ENCODE assay signal across 7 cellular contexts in genomic region chr4:4247711-4248035, GRCh38. TPM values are rescaled to one million over a fixed set of nuclear protein-coding genes. Genes with fewer than 3 reads are reported as not detected.
DNase-seq lines count a peak whose midpoint lies in the region; ATAC-seq lines count a peak whose summit lies in the region.

No MANE protein-coding gene starts in this region.

- peak overlapping the region; percentile 91 to 97 for H3K27ac Mint-ChIP-seq in activated naive CD4-positive, alpha-beta T cell treated with anti-CD3 and anti-CD28 coated beads, Interleukin-2, amount 50 U/mL, for 72 hours

- H3K36me3 Mint-ChIP-seq in activated naive CD4-positive, alpha-beta T cell treated with anti-CD3 and anti-CD28 coated beads, Interleukin-2, amount 50 U/mL, for 72 hours = peaks cover 15 to 16% of the 10 kb centered on the region in 2 donors

- ATAC-seq in GM18909 (IDR thresholded peaks at IDR 0.05; ENCODE audit: poor library complexity, unreplicated experiment) (peak; percentile 9), HG03064 (IDR thresholded peaks at IDR 0.05; ENCODE audit: low read depth, unreplicated experiment) (peak; percentile 4)
- peak in 1 of 2 donors; percentile 5 for ATAC-seq in activated naive CD4-positive, alpha-beta T cell treated with anti-CD3 and anti-CD28 coated beads, Interleukin-2, amount 50 U/mL, for 72 hours

- H3K27ac ChIP-seq in temporal lobe (ENCODE audit: low read depth, low read length) = peak overlapping the region; percentile 80

- no peak for DNase-seq in activated naive CD4-positive, alpha-beta T cell treated with anti-CD3 and anti-CD28 coated beads, Interleukin-2, amount 50 U/mL, for 72 hours (ENCODE audit: low spot score in 2 of 2)
- DNase-seq in iris pigment epithelial cell (ENCODE audit: low read depth) (peak; percentile 39), NCI-H1048 (lab: John Stamatoyannopoulos, UW) (no peak)
- no peak for DNase-seq in effector CD4-positive, alpha-beta T cell

- no peaks in the 10 kb centered on the region for H3K9me3 Mint-ChIP-seq in activated naive CD4-positive, alpha-beta T cell treated with anti-CD3 and anti-CD28 coated beads, Interleukin-2, amount 50 U/mL, for 72 hours

RNA-seq across cellular contexts. Expression of gene TMEM128, which starts 0.3 kb away (rescaled TPM):
- total RNA-seq in activated naive CD4-positive, alpha-beta T cell treated with anti-CD3 and anti-CD28 coated beads, Interleukin-2, amount 50 U/mL, for 72 hours = 10 to 100 TPM; 11.3 to 15.5 TPM
- total RNA-seq in temporal lobe = 29.7 TPM

RNA-seq across cellular contexts. Expression of gene OTOP1, which starts 20.9 kb away (rescaled TPM):
- not detected for total RNA-seq in activated naive CD4-positive, alpha-beta T cell treated with anti-CD3 and anti-CD28 coated beads, Interleukin-2, amount 50 U/mL, for 72 hours
- not detected for total RNA-seq in temporal lobe

RNA-seq across cellular contexts. Expression of gene LYAR, which starts 42.3 kb away (rescaled TPM):
- total RNA-seq in activated naive CD4-positive, alpha-beta T cell treated with anti-CD3 and anti-CD28 coated beads, Interleukin-2, amount 50 U/mL, for 72 hours = 10 to 100 TPM; 34.7 to 39.6 TPM
- 6.4 TPM for total RNA-seq in temporal lobe

RNA-seq across cellular contexts. Expression of gene ZBTB49, which starts 42.4 kb away (rescaled TPM):
- 1 to 10 TPM; 3.9 to 6.0 TPM for total RNA-seq in activated naive CD4-positive, alpha-beta T cell treated with anti-CD3 and anti-CD28 coated beads, Interleukin-2, amount 50 U/mL, for 72 hours
- 11.3 TPM for total RNA-seq in temporal lobe
